34 cellular contexts compared by ENCODE assay signal in the genomic region with DNA sequence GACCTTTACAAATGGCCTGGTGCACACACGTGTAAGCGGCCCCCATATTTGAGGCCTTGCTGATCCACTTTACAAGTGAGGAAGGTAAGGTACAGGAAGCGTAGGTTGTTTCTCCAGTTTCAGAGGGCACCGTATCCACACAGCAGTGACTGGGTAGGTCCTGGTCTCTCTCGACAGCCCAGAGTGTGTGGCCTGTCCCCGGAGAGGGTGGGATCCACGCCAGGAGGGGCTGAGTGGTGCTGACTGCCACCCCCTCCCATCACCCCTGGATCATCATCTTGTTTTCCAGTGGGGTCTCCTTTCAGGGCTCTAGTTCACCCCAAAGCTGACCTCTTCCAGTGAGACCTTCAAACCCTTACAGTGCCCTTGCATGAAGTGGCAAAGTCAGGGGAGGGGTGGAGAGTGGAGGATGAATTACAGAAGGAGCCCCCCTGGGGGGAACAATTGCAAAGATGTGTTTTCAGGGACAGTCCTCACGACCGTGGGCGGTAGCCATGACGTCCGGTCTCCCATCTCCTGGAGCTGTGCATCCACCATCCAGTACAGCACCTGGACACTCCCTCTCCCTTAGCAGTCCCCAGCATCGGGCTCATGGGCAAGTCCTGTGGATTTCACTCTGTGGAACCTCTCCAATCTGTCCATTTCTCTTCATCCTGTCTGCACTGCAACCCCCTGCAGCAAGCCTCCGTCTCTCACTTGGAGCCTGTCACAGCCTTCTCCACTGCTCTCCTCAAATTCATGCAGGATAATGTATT. TPM values are rescaled to one million over a fixed set of nuclear protein-coding genes. Genes with fewer than 3 reads are reported as not detected.
DNase-seq lines count a peak whose midpoint lies in the region; FAIRE-seq and TF ChIP-seq lines count a peak whose summit lies in the region.
"Had no signal": no experiment of that assay in that cellular context is flagged by ENCODE, and none has a peak within 500 bp of the region (broad histone marks: within the 10 kb centered on the region; RNA-seq: fewer than 3 reads in every experiment).

No MANE protein-coding gene starts in this region.

- H3K27ac ChIP-seq in H1 (ENCODE audit: low read depth, low read length) (0 out of 2 replicates have a peak overlapping the region, but pooled peaks have one; percentile 23), neutrophil (peak overlapping the region; percentile 85)
- H3K27ac ChIP-seq: cardiac muscle cell, HL-60, WERI-Rb-1 had no signal

- POLR2A ChIA-PET in H1 (lab: Charles Lee; ENCODE audit: partially characterized antibody), result no interaction called here

- H2BK15ac ChIP-seq in H1 (ENCODE audit: low read length), result no peak overlapping the region

- H3K23me2 ChIP-seq in H1 (ENCODE audit: low read depth, low read length), result peaks cover under 1% of the 10 kb centered on the region; the same call in 1 of the 2 replicates

- H3K9me3 Mint-ChIP-seq in CD14-positive monocyte, result no peaks in the 10 kb centered on the region
- no peaks in the 10 kb centered on the region for H3K9me3 Mint-ChIP-seq in Calu3 (ENCODE audit: low read depth, unreplicated experiment)
- H3K9me3 Mint-ChIP-seq: activated naive CD4-positive, alpha-beta T cell treated with anti-CD3 and anti-CD28 coated beads, Interleukin-2, amount 50 U/mL, for 72 hours; activated T-cell treated with anti-CD3 and anti-CD28 coated beads, Interleukin-2, amount 50 U/mL, for 72 hours; memory B cell had no signal

- peak overlapping the region; percentile 2 to 97 (median 45) for H3K27ac Mint-ChIP-seq in CD14-positive monocyte
- H3K27ac Mint-ChIP-seq in Calu3 (ENCODE audit: unreplicated experiment), result peak overlapping the region; percentile 52
- H3K27ac Mint-ChIP-seq: activated T-cell treated with anti-CD3 and anti-CD28 coated beads, Interleukin-2, amount 50 U/mL, for 72 hours; memory B cell had no signal

- H3K4me1 ChIP-seq in H1 (replicated peaks in 1 of 4; ENCODE audit: control insufficient read depth in 3 of 4, insufficient read depth in 4 of 4, low read length in 3 of 4) (peaks cover 5 to 17% (median 10%) of the 10 kb centered on the region in 4 experiments), neutrophil (ENCODE audit: control insufficient read depth in 1 of 2, insufficient read depth in 1 of 2, low read depth in 1 of 2, low read length in 1 of 2) (peaks cover 39 to 42% of the 10 kb centered on the region in 2 experiments)

- no peaks in the 10 kb centered on the region for H3K27me3 ChIP-seq in H1 (replicated peaks in 1 of 4; ENCODE audit: control insufficient read depth in 3 of 4, extremely low read depth in 1 of 4, insufficient read depth in 3 of 4, low read length in 3 of 4)
- H3K27me3 ChIP-seq in neutrophil, result no peaks in the 10 kb centered on the region
- H3K27me3 ChIP-seq: cardiac muscle cell, gastroesophageal sphincter, transverse colon had no signal

- H3K9me3 ChIP-seq in H1 (ENCODE audit: insufficient read depth in 2 of 2, low read depth in 1 of 2, low read length in 1 of 2) (no peaks in the 10 kb centered on the region), neutrophil (no peaks in the 10 kb centered on the region)
- H3K9me3 ChIP-seq: BLaER1 treated with 17β-estradiol and CSF1 and Interleukin-3, amounts not matched to agents 10 nM and 100 nM; gastroesophageal sphincter; HAP-1; transverse colon had no signal

- H3K79me1 ChIP-seq in H1 (ENCODE audit: low read depth, low read length), result no peaks in the 10 kb centered on the region; the same call in 1 of the 2 replicates

- no peak overlapping the region for H3K4ac ChIP-seq in H1 (replicated peaks; ENCODE audit: insufficient read length, low read depth, low read length)

- H2AK5ac ChIP-seq in H1 (ENCODE audit: low read depth, low read length), result peak overlapping the region; percentile 53; the same call in 1 of the 2 replicates

- no peak for TF ChIP-seq EP300 in H1 (IDR thresholded peaks at IDR 0.05; ENCODE audit: borderline replicate concordance in 1 of 2, low read depth in 2 of 2, low read length in 2 of 2)

- H3K18ac ChIP-seq in H1 (ENCODE audit: extremely low read depth, low read length), result peak overlapping the region; percentile 83

- WGBS in H1 (ENCODE audit: extremely low coverage in 1 of 2, insufficient coverage in 1 of 2, insufficient read length in 1 of 2, insufficient replicate concordance in 2 of 2, low coverage in 1 of 2, low lambda C conversion rate in 2 of 2, missing lambda C conversion rate in 1 of 2), 2 experiments, result 92% methylated on average over 14 of the region's 14 CpGs; no CpG with 5 or more reads in 1 of the 2 experiments

- H3K4me2 ChIP-seq in H1 (ENCODE audit: insufficient read depth in 1 of 2, low read depth in 2 of 2, low read length in 2 of 2), result peak overlapping the region in 1 of 2 experiments; percentile 47; a peak in 2 of 4 replicates

- peaks cover 0 to 1% of the 10 kb centered on the region in 2 experiments; a peak in 2 of 4 replicates for H3K79me2 ChIP-seq in H1 (ENCODE audit: control insufficient read depth in 1 of 2, insufficient read depth in 2 of 2, low read length in 2 of 2)

- no peak overlapping the region for H3K4me3 ChIP-seq in H1 (ENCODE audit: extremely low read depth in 1 of 4, insufficient read depth in 2 of 4, low read depth in 3 of 4, low read length in 4 of 4)
- no peak overlapping the region for H3K4me3 ChIP-seq in neutrophil (ENCODE audit: low read depth in 1 of 2, low read length in 1 of 2)
- H3K4me3 ChIP-seq: BLaER1 treated with 17β-estradiol and CSF1 and Interleukin-3, amounts not matched to agents 10 nM and 100 nM; cardiac muscle cell; gastroesophageal sphincter; HAP-1; PC-9; transverse colon had no signal

- H3K56ac ChIP-seq in H1 (replicated peaks; ENCODE audit: insufficient read length, low read depth, low read length), result no peak overlapping the region

- no peak for TF ChIP-seq CTCF in CD14-positive monocyte (IDR thresholded peaks at IDR 0.05)
- no peak for TF ChIP-seq CTCF in Calu3 (IDR thresholded peaks at IDR 0.05; ENCODE audit: unreplicated experiment)
- TF ChIP-seq CTCF in H1 (IDR thresholded peaks at IDR 0.05; ENCODE audit: control extremely low read depth in 1 of 3, insufficient read depth in 1 of 3, low read depth in 1 of 3, low read length in 3 of 3), result no peak
- TF ChIP-seq CTCF in neutrophil (IDR thresholded peaks at IDR 0.05), result no peak

- CTCF ChIA-PET in Calu3 (lab: Charles Lee), result no interaction called here
- CTCF ChIA-PET in H1 (lab: Charles Lee; ENCODE audit: partially characterized antibody), result interaction anchor here (0.7 kb wide), 1 partner anchor 14 kb away, joined by 3 read pairs; no protein-coding TSS in a partner anchor

- peak overlapping the region in 1 of 4 experiments; percentile 33; a peak in 4 of 7 replicates for H3K9ac ChIP-seq in H1 (replicated peaks in 1 of 4; ENCODE audit: extremely low read depth in 1 of 4, low read depth in 3 of 4, low read length in 3 of 4)

- H3K36me3 Mint-ChIP-seq in CD14-positive monocyte (no peaks in the 10 kb centered on the region), Calu3 (ENCODE audit: insufficient read depth, unreplicated experiment) (peaks cover 52% of the 10 kb centered on the region)
- H3K36me3 Mint-ChIP-seq: activated naive CD4-positive, alpha-beta T cell treated with anti-CD3 and anti-CD28 coated beads, Interleukin-2, amount 50 U/mL, for 72 hours; memory B cell had no signal

- H2BK120ac ChIP-seq in H1 (replicated peaks; ENCODE audit: low read depth, low read length), result no peak overlapping the region

- peaks cover 0 to 2% (median 2%) of the 10 kb centered on the region in 3 donors for H3K27me3 Mint-ChIP-seq in CD14-positive monocyte (ENCODE audit: low read depth in 3 of 3)
- H3K27me3 Mint-ChIP-seq in Calu3 (ENCODE audit: unreplicated experiment), result no peaks in the 10 kb centered on the region

- TF ChIP-seq POLR2A in H1 (IDR thresholded peaks at IDR 0.05; ENCODE audit: control extremely low read depth in 1 of 2, low read depth in 2 of 2, low read length in 2 of 2), result no peak

- H3K4me3 Mint-ChIP-seq in CD14-positive monocyte, result no peak overlapping the region
- H3K4me3 Mint-ChIP-seq in Calu3 (ENCODE audit: low read depth, unreplicated experiment), result peak overlapping the region; percentile 1
- H3K4me3 Mint-ChIP-seq: activated T-cell treated with anti-CD3 and anti-CD28 coated beads, Interleukin-2, amount 50 U/mL, for 72 hours had no signal

- no TSS peak for BruUV-seq in Calu3 (replicated peaks; lab: Mats Ljungman, UMichigan)

- H2BK5ac ChIP-seq in H1 (ENCODE audit: low read depth, low read length), result peak overlapping the region; percentile 52; the same call in 1 of the 2 replicates

- H3K23ac ChIP-seq in H1 (ENCODE audit: insufficient read length), result no peak overlapping the region

- no peak for FAIRE-seq in H1 (lab: Jason Lieb, UNC)
- FAIRE-seq: colon, GM12891 had no signal

- peak overlapping the region; percentile 23; the same call in 1 of the 2 replicates for H2AFZ ChIP-seq in H1 (ENCODE audit: low read length)

- intact Hi-C loops in CD14-positive monocyte (cut with micrococcal nuclease), result no loop called here
- intact Hi-C loops in Calu3 (cut with micrococcal nuclease; ENCODE audit: unreplicated experiment), result no loop called here

- H3K4me1 Mint-ChIP-seq in CD14-positive monocyte (peaks cover 40% of the 10 kb centered on the region), Calu3 (ENCODE audit: low read depth, unreplicated experiment) (peaks cover 41% of the 10 kb centered on the region)

- H2BK20ac ChIP-seq in H1 (ENCODE audit: low read length), result peak overlapping the region; percentile 48; the same call in 1 of the 2 replicates

- no peaks in the 10 kb centered on the region for H3K36me3 ChIP-seq in H1 (ENCODE audit: control insufficient read depth in 2 of 4, insufficient read depth in 4 of 4, low read length in 3 of 4)
- H3K36me3 ChIP-seq in neutrophil, result no peaks in the 10 kb centered on the region
- H3K36me3 ChIP-seq: BLaER1 treated with 17β-estradiol and CSF1 and Interleukin-3, amounts not matched to agents 10 nM and 100 nM; cardiac muscle cell; gastroesophageal sphincter; transverse colon; WERI-Rb-1 had no signal

- H4K8ac ChIP-seq in H1 (ENCODE audit: extremely low read depth, insufficient read depth, low read length), result no peak overlapping the region

- TF ChIP-seq RAD21 in H1 (IDR thresholded peaks at IDR 0.05 in 1 of 2, conservative IDR thresholded peaks at IDR 0.05 in 1 of 2; ENCODE audit: low read depth in 2 of 2, low read length in 2 of 2), result no peak

- H4K20me1 ChIP-seq in H1 (replicated peaks in 1 of 2; ENCODE audit: control insufficient read depth in 1 of 2, insufficient read depth in 2 of 2, low read length in 2 of 2), result no peaks in the 10 kb centered on the region
- H4K20me1 ChIP-seq: BLaER1 treated with 17β-estradiol and CSF1 and Interleukin-3, amounts not matched to agents 10 nM and 100 nM had no signal

- no peak overlapping the region for H3K14ac ChIP-seq in H1 (ENCODE audit: insufficient read length)

- DNase-seq in CD14-positive monocyte (ENCODE audit: low spot score) (no peak), Calu3 (no peak), H1 (ENCODE audit: low read depth in 1 of 2, low spot score in 2 of 2) (no peak), glomerular visceral epithelial cell (ENCODE audit: extremely low spot score) (no peak), T-helper 9 cell (no peak), mesenteric fat pad (ENCODE audit: low spot score) (no peak)
- DNase-seq: activated CD4-positive, alpha-beta T cell treated with anti-CD3 and anti-CD28 coated beads for 48 hours; activated T-cell treated with anti-CD3 and anti-CD28 coated beads, Interleukin-2, amount 50 U/mL, for 72 hours; amygdala; DMS53; MM.1S; NCI-H1105 treated with DMSO at 0.1 percent for 48 hours; NCI-H2081; NCI-H526 treated with DMSO at 0.1 percent for 48 hours; NK-92 treated with Interleukin-12 subunit alpha and Interleukin-12 subunit beta, amount 100 ng/mL, for 24 hours; nucleus accumbens; PC-9; Right ventricle myocardium superior; stimulated activated CD4-positive, alpha-beta T cell treated with anti-CD3 and anti-CD28 coated beads, Interleukin-15, amount 100 ng/mL, for 24 hours; stimulated activated CD4-positive, alpha-beta T cell treated with anti-CD3 and anti-CD28 coated beads, Interleukin-4, amount 100 ng/mL, for 4 hours; SW 1271; T1000; transverse colon; WERI-Rb-1 had no signal

- peak overlapping the region; percentile 95 for H2BK12ac ChIP-seq in H1 (ENCODE audit: low read depth, low read length)

- peak overlapping the region; percentile 10 for H4K5ac ChIP-seq in H1 (ENCODE audit: insufficient read length, low read depth, low read length)

- peak overlapping the region; percentile 29 for H4K91ac ChIP-seq in H1 (replicated peaks; ENCODE audit: insufficient read length, low read length)

RNA-seq across cellular contexts. Expression of a gene that starts 4.5 kb away (rescaled TPM):
- polyA plus RNA-seq in CD14-positive monocyte (10 to 100 TPM; 10.1 to 11.7 TPM), H1 (2011; rRNA removed) (25.8 and 29.0 TPM in 2 replicates)
- total RNA-seq in Calu3 (2022) (47.5 and 49.6 TPM in 2 replicates), mesenteric fat pad (28.8 TPM)
- 39.3 and 39.8 TPM in 2 replicates for total RNA-seq in H1 (2021; fragmentation: NEBNext Ultra II Directional; extraction: Animal tissue kit (Norgen Biotek cat#: 25700))
- 33.5 TPM for polyA plus RNA-seq in H1 (2011; cell fraction: cytosol; rRNA removed)
- 65.3 TPM for polyA plus RNA-seq in H1 (2011; cell fraction: nucleus; rRNA removed)
- polyA plus RNA-seq in H1 (2012, experiment 1 of 2), result 20.1 to 25.9 TPM (median 23.8 TPM) in 4 replicates
- polyA plus RNA-seq in H1 (2012, experiment 2 of 2), result 21.4 TPM
- 20.6 TPM for polyA plus RNA-seq in H1 (2013, experiment 1 of 2)
- polyA plus RNA-seq in H1 (2013, experiment 2 of 2), result 21.1 TPM
- 45.5 and 52.3 TPM in 2 replicates for polyA minus RNA-seq in H1 (2011; rRNA and poly(A)+ RNA removed)
- polyA minus RNA-seq in H1 (2011; cell fraction: cytosol; rRNA and poly(A)+ RNA removed), result 25.0 TPM
- 52.7 TPM for polyA minus RNA-seq in H1 (2011; cell fraction: nucleus; rRNA and poly(A)+ RNA removed)

RNA-seq across cellular contexts. Expression of a gene that starts 10.4 kb away (rescaled TPM):
- polyA plus RNA-seq in CD14-positive monocyte (not detected), H1 (2011; rRNA removed) (not detected in 2 replicates)
- total RNA-seq in Calu3 (2022) (not detected in 2 replicates), mesenteric fat pad (not detected)
- not detected in 2 replicates for total RNA-seq in H1 (2021; fragmentation: NEBNext Ultra II Directional; extraction: Animal tissue kit (Norgen Biotek cat#: 25700))
- not detected for polyA plus RNA-seq in H1 (2011; cell fraction: cytosol; rRNA removed)
- polyA plus RNA-seq in H1 (2011; cell fraction: nucleus; rRNA removed), result not detected
- polyA plus RNA-seq in H1 (2012, experiment 1 of 2), result not detected in 4 replicates
- not detected for polyA plus RNA-seq in H1 (2012, experiment 2 of 2)
- polyA plus RNA-seq in H1 (2013, experiment 1 of 2), result under 0.01 TPM
- not detected for polyA plus RNA-seq in H1 (2013, experiment 2 of 2)
- not detected in 2 replicates for polyA minus RNA-seq in H1 (2011; rRNA and poly(A)+ RNA removed)
- polyA minus RNA-seq in H1 (2011; cell fraction: cytosol; rRNA and poly(A)+ RNA removed), result not detected
- not detected for polyA minus RNA-seq in H1 (2011; cell fraction: nucleus; rRNA and poly(A)+ RNA removed)
- total RNA-seq: activated naive CD4-positive, alpha-beta T cell treated with anti-CD3 and anti-CD28 coated beads, Interleukin-2, amount 50 U/mL, for 72 hours; cardiac muscle cell; gastroesophageal sphincter; Right ventricle myocardium superior; transverse colon had no signal
- polyA plus RNA-seq: cardiac muscle cell had no signal
